In the genomic region with DNA sequence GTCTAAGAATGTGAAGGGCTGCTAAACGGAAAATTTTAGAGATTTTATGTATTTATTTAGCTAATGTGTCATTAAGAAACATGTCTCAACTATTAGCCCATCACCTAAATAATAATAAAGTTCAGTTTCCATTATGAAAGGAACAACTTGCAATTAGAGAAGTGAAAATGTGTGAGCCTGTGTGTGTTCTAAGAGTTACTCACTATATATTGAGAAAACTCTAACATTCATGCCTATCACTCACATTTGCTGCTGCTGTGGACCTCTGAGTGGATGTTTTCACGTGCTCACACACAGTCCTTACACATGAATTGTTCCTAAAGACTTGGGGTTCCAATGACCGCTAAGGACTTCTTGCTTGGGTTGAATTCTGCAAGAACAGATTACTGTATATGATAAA, we compare ENCODE assay signal across 19 cellular contexts.
DNase-seq lines count a peak whose midpoint lies in the region; ATAC-seq and TF ChIP-seq lines count a peak whose summit lies in the region.
"Had no signal": no experiment of that assay in that cellular context is flagged by ENCODE, and none has a peak within 500 bp of the region (broad histone marks: within the 10 kb centered on the region; RNA-seq: fewer than 3 reads in every experiment).

No MANE protein-coding gene starts in this region.

- no peak overlapping the region for H2AFZ ChIP-seq in neuronal stem cell (ENCODE audit: low read length)
- H2AFZ ChIP-seq: GM23248 had no signal

- no peak overlapping the region for H2BK12ac ChIP-seq in neuronal stem cell (ENCODE audit: low read length)

- DNase-seq in NOMO-1 treated with DMSO at 0.1 percent for 48 hours (lab: John Stamatoyannopoulos, UW; ENCODE audit: unreplicated experiment) (peak; percentile 32), NOMO-1 treated with dmso at 0.1 percent for 144 hours (lab: John Stamatoyannopoulos, UW; ENCODE audit: unreplicated experiment) (no peak), gastrocnemius medialis (no peak), neuronal stem cell (ENCODE audit: low spot score) (no peak), left ventricle myocardium inferior (no peak)
- DNase-seq: 8988T, COR-L47, GM23248, NCI-H187, NCI-H2107, NCI-H510A treated with DMSO at 0.1 percent for 48 hours, NCI-H82 had no signal

- H3K9me3 ChIP-seq in gastrocnemius medialis (no peaks in the 10 kb centered on the region), neuronal stem cell (replicated peaks in 1 of 2; ENCODE audit: control insufficient read depth in 2 of 2, insufficient read depth in 1 of 2, low read depth in 1 of 2, low read length in 2 of 2) (no peaks in the 10 kb centered on the region), left ventricle myocardium inferior (replicated peaks) (no peaks in the 10 kb centered on the region)

- H3K27ac ChIP-seq in gastrocnemius medialis (no peak overlapping the region), neuronal stem cell (replicated peaks; ENCODE audit: low read length) (no peak overlapping the region), left ventricle myocardium inferior (replicated peaks) (no peak overlapping the region)
- H3K27ac ChIP-seq: GM23248 had no signal

- H3K4me1 Mint-ChIP-seq in stimulated activated memory B cell treated with anti-CD40 and anti-IgM and Interleukin-4, amounts not matched to agents 10 μg/mL and 1 μg/mL and 100 μg/mL, for 72 hours = no peaks in the 10 kb centered on the region
- H3K4me1 Mint-ChIP-seq: B cell had no signal

- TF ChIP-seq CTCF in gastrocnemius medialis (IDR thresholded peaks at IDR 0.05 in 4 of 5, conservative IDR thresholded peaks at IDR 0.05 in 1 of 5) (no peak), left ventricle myocardium inferior (IDR thresholded peaks at IDR 0.05; ENCODE audit: borderline replicate concordance) (no peak)

- H3K14ac ChIP-seq in neuronal stem cell (ENCODE audit: low read length) = no peak overlapping the region

- H2BK15ac ChIP-seq in neuronal stem cell (ENCODE audit: low read length) = no peak overlapping the region

- no peak overlapping the region for H3K23ac ChIP-seq in neuronal stem cell (ENCODE audit: low read depth, low read length, poor library complexity)

- H3K27me3 Mint-ChIP-seq in stimulated activated memory B cell treated with anti-CD40 and anti-IgM and Interleukin-4, amounts not matched to agents 10 μg/mL and 1 μg/mL and 100 μg/mL, for 72 hours = peaks cover 24% of the 10 kb centered on the region

- H2AK5ac ChIP-seq in neuronal stem cell (ENCODE audit: low read depth, low read length) = no peak overlapping the region

- H3K79me1 ChIP-seq in neuronal stem cell (ENCODE audit: low read depth, low read length) = no peaks in the 10 kb centered on the region

- H3K18ac ChIP-seq in neuronal stem cell (ENCODE audit: low read length) = no peak overlapping the region

- H3K9ac ChIP-seq in neuronal stem cell (ENCODE audit: low read depth, low read length, poor library complexity) = no peak overlapping the region
- H3K9ac ChIP-seq: GM23248 had no signal

- H3K4me2 ChIP-seq in neuronal stem cell (ENCODE audit: insufficient read depth, low read length, poor library complexity, severe bottlenecking) = no peak overlapping the region

- no peak overlapping the region for H2BK5ac ChIP-seq in neuronal stem cell (ENCODE audit: low read length)

- ATAC-seq in GM21529 (IDR thresholded peaks at IDR 0.05; ENCODE audit: unreplicated experiment) (peak; percentile 55), HG03175 (IDR thresholded peaks at IDR 0.05; ENCODE audit: unreplicated experiment) (peak; percentile 49), gastrocnemius medialis (no peak)
- ATAC-seq in stimulated activated memory B cell treated with anti-CD40 and anti-IgM and Interleukin-4, amounts not matched to agents 10 μg/mL and 1 μg/mL and 100 μg/mL, for 72 hours = peak; percentile 47
- ATAC-seq: HCT116, Panc1 had no signal

- no peaks in the 10 kb centered on the region for H3K36me3 ChIP-seq in gastrocnemius medialis
- no peaks in the 10 kb centered on the region for H3K36me3 ChIP-seq in neuronal stem cell (replicated peaks in 1 of 2; ENCODE audit: control insufficient read depth in 2 of 2, insufficient read depth in 2 of 2, low read length in 2 of 2)
- H3K36me3 ChIP-seq in left ventricle myocardium inferior = no peaks in the 10 kb centered on the region

- intact Hi-C loops in gastrocnemius medialis (cut with DNase I; ENCODE audit: low total_unique reads) = no loop called here
- intact Hi-C loops in left ventricle myocardium inferior (cut with micrococcal nuclease) = no loop called here

- no peak overlapping the region for H2BK120ac ChIP-seq in neuronal stem cell (ENCODE audit: low read depth, low read length)

- in situ Hi-C loops in gastrocnemius medialis (cut with MboI; ENCODE audit: low sequenced_read_pairs in 4 of 4) = no loop called here

- H4K8ac ChIP-seq in neuronal stem cell (ENCODE audit: low read depth, low read length) = no peak overlapping the region

- no peak overlapping the region for H3K4ac ChIP-seq in neuronal stem cell (ENCODE audit: low read length)

- no CpG with 5 or more reads among the region's 3 CpGs for WGBS in neuronal stem cell (ENCODE audit: extremely low coverage in 2 of 2, insufficient read length in 2 of 2, insufficient replicate concordance in 1 of 2), 2 donors

- H3K4me3 ChIP-seq in gastrocnemius medialis (no peak overlapping the region), neuronal stem cell (ENCODE audit: low read length in 2 of 2) (no peak overlapping the region), left ventricle myocardium inferior (no peak overlapping the region)
- H3K4me3 ChIP-seq: GM23248 had no signal

- H3K4me3 Mint-ChIP-seq in stimulated activated memory B cell treated with anti-CD40 and anti-IgM and Interleukin-4, amounts not matched to agents 10 μg/mL and 1 μg/mL and 100 μg/mL, for 72 hours = no peak overlapping the region
- H3K4me3 Mint-ChIP-seq: B cell; T-helper 2 cell treated with Interferon-gamma antibody and Interleukin-4, amounts not matched to agents 5 μg/mL and 100 μg/mL, for 36 hours had no signal

- no peak overlapping the region for H4K91ac ChIP-seq in neuronal stem cell (ENCODE audit: low read depth, low read length, poor library complexity)

- no peaks in the 10 kb centered on the region for H3K4me1 ChIP-seq in gastrocnemius medialis
- H3K4me1 ChIP-seq in neuronal stem cell (ENCODE audit: control insufficient read depth in 2 of 2, insufficient read depth in 1 of 2, low read depth in 1 of 2, low read length in 2 of 2) = no peaks in the 10 kb centered on the region
- H3K4me1 ChIP-seq in left ventricle myocardium inferior = no peaks in the 10 kb centered on the region

- no peak overlapping the region for H3K27ac Mint-ChIP-seq in stimulated activated memory B cell treated with anti-CD40 and anti-IgM and Interleukin-4, amounts not matched to agents 10 μg/mL and 1 μg/mL and 100 μg/mL, for 72 hours
- H3K27ac Mint-ChIP-seq: B cell; T-helper 2 cell treated with Interferon-gamma antibody and Interleukin-4, amounts not matched to agents 5 μg/mL and 100 μg/mL, for 36 hours had no signal

- no peak for TF ChIP-seq POLR2A in gastrocnemius medialis (IDR thresholded peaks at IDR 0.05)

- no peaks in the 10 kb centered on the region for H3K36me3 Mint-ChIP-seq in stimulated activated memory B cell treated with anti-CD40 and anti-IgM and Interleukin-4, amounts not matched to agents 10 μg/mL and 1 μg/mL and 100 μg/mL, for 72 hours

- no peaks in the 10 kb centered on the region for H3K9me3 Mint-ChIP-seq in stimulated activated memory B cell treated with anti-CD40 and anti-IgM and Interleukin-4, amounts not matched to agents 10 μg/mL and 1 μg/mL and 100 μg/mL, for 72 hours
- H3K9me3 Mint-ChIP-seq: T-helper 2 cell treated with Interferon-gamma antibody and Interleukin-4, amounts not matched to agents 5 μg/mL and 100 μg/mL, for 36 hours had no signal

- H3K27me3 ChIP-seq in gastrocnemius medialis = no peaks in the 10 kb centered on the region
- H3K27me3 ChIP-seq in neuronal stem cell (ENCODE audit: control insufficient read depth in 3 of 3, insufficient read depth in 3 of 3, low read depth in 1 of 3, low read length in 3 of 3) = no peaks in the 10 kb centered on the region
- H3K27me3 ChIP-seq in left ventricle myocardium inferior (ENCODE audit: low read depth) = no peaks in the 10 kb centered on the region

Comparison
In these comparisons a context has a peak if more than half of its experiments do, and no peak if none do; other contexts are left out.
1. ATAC-seq: peak in GM21529 (single experiment), HG03175 (single experiment) and stimulated activated memory B cell treated with anti-CD40 and anti-IgM and Interleukin-4, amounts not matched to agents 10 μg/mL and 1 μg/mL and 100 μg/mL, for 72 hours (single experiment); none in gastrocnemius medialis (0 of 2).